Comparison of ENCODE assay signal across 1 cellular context in the genomic region with DNA sequence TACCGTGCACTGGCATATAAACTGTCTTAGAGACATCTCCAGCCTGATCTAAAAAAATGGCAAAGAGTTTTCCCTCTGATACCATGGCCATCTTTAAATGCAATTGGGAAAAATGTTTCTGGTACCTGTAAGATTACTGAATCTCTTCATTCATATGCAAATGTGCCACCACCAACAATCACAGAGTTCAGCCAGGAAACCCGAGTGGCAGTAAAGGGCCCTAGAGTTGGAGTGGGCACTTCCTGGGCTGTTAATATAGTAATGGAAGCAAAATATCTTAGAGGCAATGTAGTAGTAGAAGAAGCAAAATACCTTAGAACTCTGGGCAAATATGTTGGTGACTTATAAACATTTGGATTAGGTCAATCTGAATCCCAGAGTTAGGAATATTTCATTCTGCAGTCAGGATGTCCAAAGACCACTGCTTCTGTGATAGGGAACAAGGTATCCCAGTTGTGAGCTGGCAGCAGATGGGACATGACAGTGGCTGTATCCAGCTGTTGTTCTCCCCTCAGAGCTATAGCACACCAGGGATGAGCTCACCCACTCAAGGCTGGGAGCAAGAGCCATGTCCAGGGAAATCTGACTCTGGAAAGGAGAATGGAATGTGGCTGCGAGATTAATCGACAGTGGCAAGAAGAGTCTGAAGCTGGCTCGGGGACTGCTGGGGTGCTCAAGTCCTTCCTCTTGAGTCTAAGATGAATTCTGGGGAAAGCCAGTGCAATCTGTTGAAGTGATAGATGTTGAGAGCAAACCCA.
TF ChIP-seq lines count a peak whose summit lies in the region.

No MANE protein-coding gene starts in this region.

TF ChIP-seq in SK-N-SH treated with all-trans-retinoic acid at 6 μM for 48 hours, 23 proteins besides CTCF, POLR2A, EP300 and RAD21 (continued from another document):
- TF ChIP-seq, protein P1, sequence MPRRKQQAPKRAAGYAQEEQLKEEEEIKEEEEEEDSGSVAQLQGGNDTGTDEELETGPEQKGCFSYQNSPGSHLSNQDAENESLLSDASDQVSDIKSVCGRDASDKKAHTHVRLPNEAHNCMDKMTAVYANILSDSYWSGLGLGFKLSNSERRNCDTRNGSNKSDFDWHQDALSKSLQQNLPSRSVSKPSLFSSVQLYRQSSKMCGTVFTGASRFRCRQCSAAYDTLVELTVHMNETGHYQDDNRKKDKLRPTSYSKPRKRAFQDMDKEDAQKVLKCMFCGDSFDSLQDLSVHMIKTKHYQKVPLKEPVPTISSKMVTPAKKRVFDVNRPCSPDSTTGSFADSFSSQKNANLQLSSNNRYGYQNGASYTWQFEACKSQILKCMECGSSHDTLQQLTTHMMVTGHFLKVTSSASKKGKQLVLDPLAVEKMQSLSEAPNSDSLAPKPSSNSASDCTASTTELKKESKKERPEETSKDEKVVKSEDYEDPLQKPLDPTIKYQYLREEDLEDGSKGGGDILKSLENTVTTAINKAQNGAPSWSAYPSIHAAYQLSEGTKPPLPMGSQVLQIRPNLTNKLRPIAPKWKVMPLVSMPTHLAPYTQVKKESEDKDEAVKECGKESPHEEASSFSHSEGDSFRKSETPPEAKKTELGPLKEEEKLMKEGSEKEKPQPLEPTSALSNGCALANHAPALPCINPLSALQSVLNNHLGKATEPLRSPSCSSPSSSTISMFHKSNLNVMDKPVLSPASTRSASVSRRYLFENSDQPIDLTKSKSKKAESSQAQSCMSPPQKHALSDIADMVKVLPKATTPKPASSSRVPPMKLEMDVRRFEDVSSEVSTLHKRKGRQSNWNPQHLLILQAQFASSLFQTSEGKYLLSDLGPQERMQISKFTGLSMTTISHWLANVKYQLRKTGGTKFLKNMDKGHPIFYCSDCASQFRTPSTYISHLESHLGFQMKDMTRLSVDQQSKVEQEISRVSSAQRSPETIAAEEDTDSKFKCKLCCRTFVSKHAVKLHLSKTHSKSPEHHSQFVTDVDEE (CRISPR knock-in tag; IDR thresholded peaks at IDR 0.05): no peak
- TF ChIP-seq, protein P2, sequence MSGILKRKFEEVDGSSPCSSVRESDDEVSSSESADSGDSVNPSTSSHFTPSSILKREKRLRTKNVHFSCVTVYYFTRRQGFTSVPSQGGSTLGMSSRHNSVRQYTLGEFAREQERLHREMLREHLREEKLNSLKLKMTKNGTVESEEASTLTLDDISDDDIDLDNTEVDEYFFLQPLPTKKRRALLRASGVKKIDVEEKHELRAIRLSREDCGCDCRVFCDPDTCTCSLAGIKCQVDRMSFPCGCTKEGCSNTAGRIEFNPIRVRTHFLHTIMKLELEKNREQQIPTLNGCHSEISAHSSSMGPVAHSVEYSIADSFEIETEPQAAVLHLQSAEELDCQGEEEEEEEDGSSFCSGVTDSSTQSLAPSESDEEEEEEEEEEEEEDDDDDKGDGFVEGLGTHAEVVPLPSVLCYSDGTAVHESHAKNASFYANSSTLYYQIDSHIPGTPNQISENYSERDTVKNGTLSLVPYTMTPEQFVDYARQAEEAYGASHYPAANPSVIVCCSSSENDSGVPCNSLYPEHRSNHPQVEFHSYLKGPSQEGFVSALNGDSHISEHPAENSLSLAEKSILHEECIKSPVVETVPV (CRISPR knock-in tag; IDR thresholded peaks at IDR 0.05): no peak
- no peak for TF ChIP-seq ZNF565 (CRISPR knock-in tag; conservative IDR thresholded peaks at IDR 0.05; ENCODE audit: low read depth)
- TF ChIP-seq, protein P3, sequence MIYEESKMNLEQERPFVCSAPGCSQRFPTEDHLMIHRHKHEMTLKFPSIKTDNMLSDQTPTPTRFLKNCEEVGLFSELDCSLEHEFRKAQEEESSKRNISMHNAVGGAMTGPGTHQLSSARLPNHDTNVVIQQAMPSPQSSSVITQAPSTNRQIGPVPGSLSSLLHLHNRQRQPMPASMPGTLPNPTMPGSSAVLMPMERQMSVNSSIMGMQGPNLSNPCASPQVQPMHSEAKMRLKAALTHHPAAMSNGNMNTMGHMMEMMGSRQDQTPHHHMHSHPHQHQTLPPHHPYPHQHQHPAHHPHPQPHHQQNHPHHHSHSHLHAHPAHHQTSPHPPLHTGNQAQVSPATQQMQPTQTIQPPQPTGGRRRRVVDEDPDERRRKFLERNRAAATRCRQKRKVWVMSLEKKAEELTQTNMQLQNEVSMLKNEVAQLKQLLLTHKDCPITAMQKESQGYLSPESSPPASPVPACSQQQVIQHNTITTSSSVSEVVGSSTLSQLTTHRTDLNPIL (CRISPR knock-in tag; IDR thresholded peaks at IDR 0.05; ENCODE audit: low read depth): no peak
- TF ChIP-seq ZNF70 (CRISPR knock-in tag; IDR thresholded peaks at IDR 0.05): no peak
- TF ChIP-seq, protein P4, sequence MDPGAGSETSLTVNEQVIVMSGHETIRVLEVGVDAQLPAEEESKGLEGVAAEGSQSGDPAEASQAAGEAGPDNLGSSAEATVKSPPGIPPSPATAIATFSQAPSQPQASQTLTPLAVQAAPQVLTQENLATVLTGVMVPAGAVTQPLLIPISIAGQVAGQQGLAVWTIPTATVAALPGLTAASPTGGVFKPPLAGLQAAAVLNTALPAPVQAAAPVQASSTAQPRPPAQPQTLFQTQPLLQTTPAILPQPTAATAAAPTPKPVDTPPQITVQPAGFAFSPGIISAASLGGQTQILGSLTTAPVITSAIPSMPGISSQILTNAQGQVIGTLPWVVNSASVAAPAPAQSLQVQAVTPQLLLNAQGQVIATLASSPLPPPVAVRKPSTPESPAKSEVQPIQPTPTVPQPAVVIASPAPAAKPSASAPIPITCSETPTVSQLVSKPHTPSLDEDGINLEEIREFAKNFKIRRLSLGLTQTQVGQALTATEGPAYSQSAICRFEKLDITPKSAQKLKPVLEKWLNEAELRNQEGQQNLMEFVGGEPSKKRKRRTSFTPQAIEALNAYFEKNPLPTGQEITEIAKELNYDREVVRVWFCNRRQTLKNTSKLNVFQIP (CRISPR knock-in tag; IDR thresholded peaks at IDR 0.05; ENCODE audit: borderline replicate concordance, low read depth): no peak
- no peak for TF ChIP-seq ZFP30 (CRISPR knock-in tag; IDR thresholded peaks at IDR 0.05)
- TF ChIP-seq SNAI2 (CRISPR knock-in tag; IDR thresholded peaks at IDR 0.05): no peak
- TF ChIP-seq GLIS3 (CRISPR knock-in tag; IDR thresholded peaks at IDR 0.05): no peak
